Comparison of ENCODE assay signal across 14 cellular contexts in genomic region chr3:487580-487979, GRCh38.
DNase-seq lines count a peak whose midpoint lies in the region; ATAC-seq and TF ChIP-seq lines count a peak whose summit lies in the region.
"Had no signal": no experiment of that assay in that cellular context is flagged by ENCODE, and none has a peak within 500 bp of the region (broad histone marks: within the 10 kb centered on the region; RNA-seq: fewer than 3 reads in every experiment).

No MANE protein-coding gene starts in this region.

- H3K27ac ChIP-seq in RWPE2 (ENCODE audit: poor library complexity, severe bottlenecking) = no peak overlapping the region
- H3K27ac ChIP-seq: 22Rv1 had no signal

- no peaks in the 10 kb centered on the region for H3K36me3 ChIP-seq in RWPE2 (ENCODE audit: low read depth)

- no peaks in the 10 kb centered on the region for H3K36me3 Mint-ChIP-seq in activated CD4-positive, alpha-beta T cell treated with anti-CD3 and anti-CD28 coated beads for 36 hours (ENCODE audit: low read depth)
- H3K36me3 Mint-ChIP-seq: CD14-positive monocyte; CD8-positive, alpha-beta T cell had no signal

- H3K27ac Mint-ChIP-seq in activated CD4-positive, alpha-beta T cell treated with anti-CD3 and anti-CD28 coated beads for 36 hours = no peak overlapping the region
- H3K27ac Mint-ChIP-seq: CD14-positive monocyte; CD8-positive, alpha-beta T cell had no signal

- no peaks in the 10 kb centered on the region for H3K27me3 Mint-ChIP-seq in activated CD4-positive, alpha-beta T cell treated with anti-CD3 and anti-CD28 coated beads for 36 hours

- H3K27me3 ChIP-seq in RWPE2 (ENCODE audit: insufficient read depth, poor library complexity, severe bottlenecking) = no peaks in the 10 kb centered on the region

- H3K4me3 ChIP-seq in RWPE2 (ENCODE audit: severe bottlenecking) (no peak overlapping the region), fibroblast of mammary gland (ENCODE audit: control insufficient read depth, low read depth, low read length) (no peak overlapping the region)

- CTCF ChIA-PET in activated CD4-positive, alpha-beta T cell treated with anti-CD3 and anti-CD28 coated beads for 36 hours (lab: Charles Lee) = no interaction called here

- POLR2A ChIA-PET in activated CD4-positive, alpha-beta T cell treated with anti-CD3 and anti-CD28 coated beads for 36 hours (lab: Charles Lee) = no interaction called here

- H3K9me3 ChIP-seq in RWPE2 (ENCODE audit: severe bottlenecking) = no peaks in the 10 kb centered on the region

- no peak for DNase-seq in activated CD4-positive, alpha-beta T cell treated with anti-CD3 and anti-CD28 coated beads for 36 hours
- DNase-seq in activated CD4-positive, alpha-beta T cell treated with anti-CD3 and anti-CD28 coated beads for 1 hour = no peak
- no peak for DNase-seq in RWPE2 (ENCODE audit: low spot score)
- peak; percentile 24 for DNase-seq in fibroblast of mammary gland (ENCODE audit: low read depth)
- peak; percentile 65 for DNase-seq in renal cortical epithelial cell (ENCODE audit: low read depth)
- DNase-seq in amniotic stem cell (lab: John Stamatoyannopoulos, UW) = no peak
- DNase-seq: CD8-positive, alpha-beta T cell; COR-L47; DND-41; GDM1 had no signal

- TF ChIP-seq CTCF in RWPE2 (IDR thresholded peaks at IDR 0.05; ENCODE audit: poor library complexity, severe bottlenecking) (no peak), fibroblast of mammary gland (conservative IDR thresholded peaks at IDR 0.05; ENCODE audit: control insufficient read depth, insufficient read depth, low read depth, low read length) (no peak)

- intact Hi-C loops in activated CD4-positive, alpha-beta T cell treated with anti-CD3 and anti-CD28 coated beads for 36 hours (cut with DNase I, micrococcal nuclease) = no loop called here

- H3K4me3 Mint-ChIP-seq in activated CD4-positive, alpha-beta T cell treated with anti-CD3 and anti-CD28 coated beads for 36 hours = no peak overlapping the region
- H3K4me3 Mint-ChIP-seq: CD14-positive monocyte; CD8-positive, alpha-beta T cell had no signal

- H3K9me3 Mint-ChIP-seq in activated CD4-positive, alpha-beta T cell treated with anti-CD3 and anti-CD28 coated beads for 36 hours (ENCODE audit: low read depth) = no peaks in the 10 kb centered on the region

- peak; percentile 39 for ATAC-seq in activated CD4-positive, alpha-beta T cell treated with anti-CD3 and anti-CD28 coated beads for 36 hours
- ATAC-seq in RWPE2 (ENCODE audit: low read depth) (peak; percentile 41; the same call in 1 of the 3 replicates), HG03097 (IDR thresholded peaks at IDR 0.05; ENCODE audit: low FRiP score, unreplicated experiment) (no peak), HG03521 (IDR thresholded peaks at IDR 0.05; ENCODE audit: unreplicated experiment) (no peak)
- ATAC-seq: CD8-positive, alpha-beta T cell had no signal

- H3K4me1 ChIP-seq in RWPE2 (ENCODE audit: insufficient read depth, poor library complexity, severe bottlenecking) = no peaks in the 10 kb centered on the region

- H3K4me1 Mint-ChIP-seq in activated CD4-positive, alpha-beta T cell treated with anti-CD3 and anti-CD28 coated beads for 36 hours = peaks cover 5% of the 10 kb centered on the region
- H3K4me1 Mint-ChIP-seq: CD14-positive monocyte had no signal

Comparison
In these comparisons a context has a peak if more than half of its experiments do, and no peak if none do; other contexts are left out.
1. ATAC-seq: peak in activated CD4-positive, alpha-beta T cell treated with anti-CD3 and anti-CD28 coated beads for 36 hours (single experiment) and RWPE2 (single experiment); none in HG03097 (single experiment) and HG03521 (single experiment).
2. DNase-seq: peak in fibroblast of mammary gland (single experiment) and renal cortical epithelial cell (single experiment); none in activated CD4-positive, alpha-beta T cell treated with anti-CD3 and anti-CD28 coated beads for 36 hours (single experiment), activated CD4-positive, alpha-beta T cell treated with anti-CD3 and anti-CD28 coated beads for 1 hour (single experiment), RWPE2 (single experiment) and amniotic stem cell (single experiment).